ENCODE assay signal across 8 cellular contexts in the genomic region with DNA sequence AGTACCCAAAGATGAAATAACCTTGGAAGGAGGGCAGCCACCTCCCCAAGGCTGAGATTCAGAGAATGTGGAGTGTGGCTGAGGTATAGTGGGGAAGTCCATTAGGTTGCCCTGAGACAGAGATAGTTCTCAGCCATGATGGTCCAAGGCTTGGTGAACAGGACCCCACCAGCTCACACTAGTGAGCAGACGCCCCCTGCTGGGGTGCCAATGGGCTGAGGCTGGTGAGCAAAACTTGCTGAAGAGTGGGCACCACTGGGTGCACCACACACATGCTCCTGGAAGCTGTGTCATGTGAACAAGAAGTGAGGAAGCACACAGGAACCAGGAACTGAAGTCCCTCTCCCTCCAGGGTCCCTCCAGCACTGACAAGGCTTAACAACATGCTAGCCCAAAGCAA.
A peak's percentile ranks its signal among the peaks of the same experiment; 100 is the strongest.
DNase-seq lines count a peak whose midpoint lies in the region; ATAC-seq and TF ChIP-seq lines count a peak whose summit lies in the region.

No MANE protein-coding gene starts in this region.

- H3K27ac ChIP-seq in DOHH2 (ENCODE audit: low read depth, low read length), result no peak overlapping the region

- no peak overlapping the region for H3K4me3 ChIP-seq in DOHH2 (ENCODE audit: low read length)

- no peaks in the 10 kb centered on the region for H3K9me3 Mint-ChIP-seq in activated naive CD4-positive, alpha-beta T cell treated with anti-CD3 and anti-CD28 coated beads, Interleukin-2, amount 10 ng/mL, durations not matched to agents 7 days and 5 days

- no peaks in the 10 kb centered on the region for H3K36me3 ChIP-seq in DOHH2 (ENCODE audit: control insufficient read depth, low read length)

- no peaks in the 10 kb centered on the region for H3K9me2 ChIP-seq in DOHH2 (replicated peaks; ENCODE audit: control insufficient read depth, low read length)

- CTCF ChIA-PET in HEK293T (lab: Yijun Ruan, JAX), result interaction anchor here (0.5 to 0.6 kb wide), 2 partner anchors 9 to 83 kb away, joined by 3 read pairs; partner anchors contain the start of gene ARMC10
- CTCF ChIA-PET in activated naive CD4-positive, alpha-beta T cell treated with anti-CD3 and anti-CD28 coated beads, Interleukin-2, amount 10 ng/mL, durations not matched to agents 7 days and 5 days (lab: Charles Lee), result interaction anchor here (1.2 to 1.5 kb wide), 2 partner anchors 9 to 308 kb away, joined by 3 to 6 read pairs; partner anchors contain the start of genes ARMC10 and FBXL13

- no peaks in the 10 kb centered on the region for H3K4me1 Mint-ChIP-seq in activated naive CD4-positive, alpha-beta T cell treated with anti-CD3 and anti-CD28 coated beads, Interleukin-2, amount 10 ng/mL, durations not matched to agents 7 days and 5 days

- no peaks in the 10 kb centered on the region for H3K27me3 ChIP-seq in DOHH2 (ENCODE audit: control insufficient read depth, low read length)

- no peaks in the 10 kb centered on the region for H3K9me3 ChIP-seq in DOHH2 (ENCODE audit: control insufficient read depth, insufficient read depth, low read length)

- H3K27me3 Mint-ChIP-seq in activated naive CD4-positive, alpha-beta T cell treated with anti-CD3 and anti-CD28 coated beads, Interleukin-2, amount 10 ng/mL, durations not matched to agents 7 days and 5 days, result peaks cover 10% of the 10 kb centered on the region

- no peak overlapping the region for H3K4me2 ChIP-seq in DOHH2 (ENCODE audit: low read length)

- no peak overlapping the region for H3K27ac Mint-ChIP-seq in activated naive CD4-positive, alpha-beta T cell treated with anti-CD3 and anti-CD28 coated beads, Interleukin-2, amount 10 ng/mL, durations not matched to agents 7 days and 5 days

- H3K4me3 Mint-ChIP-seq in activated naive CD4-positive, alpha-beta T cell treated with anti-CD3 and anti-CD28 coated beads, Interleukin-2, amount 10 ng/mL, durations not matched to agents 7 days and 5 days, result no peak overlapping the region

- H4K20me1 ChIP-seq in DOHH2 (ENCODE audit: control insufficient read depth, insufficient read depth, low read depth, low read length), result no peaks in the 10 kb centered on the region

- peaks cover 6% of the 10 kb centered on the region; the same call in 1 of the 2 replicates for H3F3A ChIP-seq in DOHH2 (ENCODE audit: control insufficient read depth, insufficient read depth)

- no peaks in the 10 kb centered on the region for H3K79me2 ChIP-seq in DOHH2 (ENCODE audit: control insufficient read depth, low read length)

- POLR2A ChIA-PET in HEK293T (lab: Yijun Ruan, JAX), result no interaction called here

- peak; percentile 99 for TF ChIP-seq CTCF in DOHH2 (IDR thresholded peaks at IDR 0.05; ENCODE audit: low read depth, low read length, poor library complexity, severe bottlenecking)

- peak; percentile 24 for DNase-seq in HEK293T (ENCODE audit: extremely low spot score)
- peak; percentile 46 for DNase-seq in RKO (ENCODE audit: low spot score)
- peak; percentile 59 for DNase-seq in activated naive CD4-positive, alpha-beta T cell treated with anti-CD3 and anti-CD28 coated beads, Interleukin-2, amount 10 ng/mL, durations not matched to agents 7 days and 5 days
- peak; percentile 31 for DNase-seq in iPS-NIHi7 (ENCODE audit: extremely low spot score)
- peak; percentile 71 for DNase-seq in stimulated activated naive CD8-positive, alpha-beta T cell treated with anti-CD3 and anti-CD28 coated beads, Interleukin-15, Interleukin-2, amounts not matched to agents 100 U/mL and 50 U/mL, for 24 hours
- no peak for DNase-seq in NCI-H128 (lab: John Stamatoyannopoulos, UW; ENCODE audit: unreplicated experiment)

- peak; percentile 85 for ATAC-seq in stimulated activated naive CD8-positive, alpha-beta T cell treated with anti-CD3 and anti-CD28 coated beads, Interleukin-15, Interleukin-2, amounts not matched to agents 100 U/mL and 50 U/mL, for 24 hours
- no peak for ATAC-seq in GM21515 (IDR thresholded peaks at IDR 0.05; ENCODE audit: unreplicated experiment)

- no peaks in the 10 kb centered on the region for H3K36me3 Mint-ChIP-seq in activated naive CD4-positive, alpha-beta T cell treated with anti-CD3 and anti-CD28 coated beads, Interleukin-2, amount 10 ng/mL, durations not matched to agents 7 days and 5 days

- H3K4me1 ChIP-seq in DOHH2 (ENCODE audit: control insufficient read depth, low read length), result peaks cover 25% of the 10 kb centered on the region

TF ChIP-seq in HEK293T, 16 proteins besides CTCF, POLR2A, EP300 and RAD21:
- TF ChIP-seq SUZ12 (IDR thresholded peaks at IDR 0.05) (no peak), SP1 (IDR thresholded peaks at IDR 0.05) (no peak), ZNF384 (IDR thresholded peaks at IDR 0.05) (no peak)
